Comparison of ENCODE assay signal across 1 cellular context in genomic region chr7:121101621-121102020, GRCh38.
TF ChIP-seq lines count a peak whose summit lies in the region.

No MANE protein-coding gene starts in this region.

TF ChIP-seq in H1, 55 proteins besides CTCF, POLR2A, EP300 and RAD21:
- TF ChIP-seq KDM5A (IDR thresholded peaks at IDR 0.05; ENCODE audit: low read length) (no peak), CBX8 (IDR thresholded peaks at IDR 0.05; ENCODE audit: borderline replicate concordance, low read depth, low read length) (no peak), TCF12 (IDR thresholded peaks at IDR 0.05; ENCODE audit: low read depth, low read length) (0 out of 2 replicates have a peak, but pooled peaks have one; percentile 35), CHD1 (IDR thresholded peaks at IDR 0.05; ENCODE audit: low read depth, low read length) (no peak), TAF1 (IDR thresholded peaks at IDR 0.05; ENCODE audit: low read depth, low read length) (no peak), TAF7 (optimal IDR thresholded peaks at IDR 0.05; ENCODE audit: borderline replicate concordance, low read depth, low read length) (no peak), SAP30 (IDR thresholded peaks at IDR 0.05; ENCODE audit: insufficient read depth, insufficient replicate concordance, low read length) (no peak), CEBPB (IDR thresholded peaks at IDR 0.05; ENCODE audit: low read depth, low read length) (no peak)
TF ChIP-seq in H1: peak in this region for 1.
